ENCODE assay signal across 2 cellular contexts in the genomic region with DNA sequence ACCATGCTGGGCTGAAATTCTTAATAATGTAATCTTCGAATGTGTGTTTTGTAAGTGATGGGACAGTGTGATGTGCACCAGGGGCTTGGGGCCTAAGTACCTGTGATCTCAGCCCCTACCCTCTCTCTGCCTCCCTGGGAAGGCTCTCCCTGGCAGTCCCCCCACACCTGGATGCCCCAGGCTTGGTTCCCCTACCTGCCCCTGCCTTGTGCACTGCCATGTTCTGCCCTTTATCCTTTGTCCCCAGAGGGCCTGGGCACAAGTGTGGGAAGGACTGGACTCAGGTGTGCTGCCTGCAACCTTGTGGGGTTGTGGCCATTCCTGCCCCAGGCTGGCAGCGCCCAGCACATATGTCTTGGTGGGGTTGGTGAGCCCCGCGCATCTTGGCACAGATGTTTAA.
TF ChIP-seq lines count a peak whose summit lies in the region.

No MANE protein-coding gene starts in this region.

TF ChIP-seq in IMR-90, 13 proteins besides CTCF, POLR2A, EP300 and RAD21:
- TF ChIP-seq RCOR1 (IDR thresholded peaks at IDR 0.05; ENCODE audit: insufficient replicate concordance, low read length) = no peak
- no peak for TF ChIP-seq MAZ (IDR thresholded peaks at IDR 0.05; ENCODE audit: borderline replicate concordance, low read depth, low read length)
- no peak for TF ChIP-seq RFX5 (IDR thresholded peaks at IDR 0.05; ENCODE audit: low read depth, low read length)

TF ChIP-seq in H1, 55 proteins besides CTCF, POLR2A, EP300 and RAD21:
- TF ChIP-seq, protein P1, sequence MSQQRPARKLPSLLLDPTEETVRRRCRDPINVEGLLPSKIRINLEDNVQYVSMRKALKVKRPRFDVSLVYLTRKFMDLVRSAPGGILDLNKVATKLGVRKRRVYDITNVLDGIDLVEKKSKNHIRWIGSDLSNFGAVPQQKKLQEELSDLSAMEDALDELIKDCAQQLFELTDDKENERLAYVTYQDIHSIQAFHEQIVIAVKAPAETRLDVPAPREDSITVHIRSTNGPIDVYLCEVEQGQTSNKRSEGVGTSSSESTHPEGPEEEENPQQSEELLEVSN (IDR thresholded peaks at IDR 0.05) = no peak
- TF ChIP-seq, protein P2, sequence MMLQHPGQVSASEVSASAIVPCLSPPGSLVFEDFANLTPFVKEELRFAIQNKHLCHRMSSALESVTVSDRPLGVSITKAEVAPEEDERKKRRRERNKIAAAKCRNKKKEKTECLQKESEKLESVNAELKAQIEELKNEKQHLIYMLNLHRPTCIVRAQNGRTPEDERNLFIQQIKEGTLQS (IDR thresholded peaks at IDR 0.05; ENCODE audit: insufficient read depth, low read depth, low read length) = no peak
- TF ChIP-seq SIRT6 (IDR thresholded peaks at IDR 0.05; ENCODE audit: low read length) = no peak
- TF ChIP-seq GTF2F1 (IDR thresholded peaks at IDR 0.05; ENCODE audit: borderline replicate concordance, low read depth, low read length) = no peak
- no peak for TF ChIP-seq SIN3A (conservative IDR thresholded peaks at IDR 0.05 in 1 of 2, IDR thresholded peaks at IDR 0.05 in 1 of 2; ENCODE audit: low read depth in 1 of 2, low read length in 2 of 2)
- TF ChIP-seq KDM1A (IDR thresholded peaks at IDR 0.05; ENCODE audit: borderline replicate concordance, low read length) = no peak
- no peak for TF ChIP-seq ZNF274 (IDR thresholded peaks at IDR 0.05; ENCODE audit: borderline replicate concordance, extremely low read depth, low read length)
- TF ChIP-seq EZH2 (IDR thresholded peaks at IDR 0.05; ENCODE audit: low read depth, low read length, severe bottlenecking) = no peak
- no peak for TF ChIP-seq TBP (IDR thresholded peaks at IDR 0.05; ENCODE audit: low read depth, low read length)
- no peak for TF ChIP-seq CEBPB (IDR thresholded peaks at IDR 0.05; ENCODE audit: low read depth, low read length)
TF ChIP-seq in H1: peak in this region for 0.
